ENCODE assay signal across 8 cellular contexts in the genomic region with DNA sequence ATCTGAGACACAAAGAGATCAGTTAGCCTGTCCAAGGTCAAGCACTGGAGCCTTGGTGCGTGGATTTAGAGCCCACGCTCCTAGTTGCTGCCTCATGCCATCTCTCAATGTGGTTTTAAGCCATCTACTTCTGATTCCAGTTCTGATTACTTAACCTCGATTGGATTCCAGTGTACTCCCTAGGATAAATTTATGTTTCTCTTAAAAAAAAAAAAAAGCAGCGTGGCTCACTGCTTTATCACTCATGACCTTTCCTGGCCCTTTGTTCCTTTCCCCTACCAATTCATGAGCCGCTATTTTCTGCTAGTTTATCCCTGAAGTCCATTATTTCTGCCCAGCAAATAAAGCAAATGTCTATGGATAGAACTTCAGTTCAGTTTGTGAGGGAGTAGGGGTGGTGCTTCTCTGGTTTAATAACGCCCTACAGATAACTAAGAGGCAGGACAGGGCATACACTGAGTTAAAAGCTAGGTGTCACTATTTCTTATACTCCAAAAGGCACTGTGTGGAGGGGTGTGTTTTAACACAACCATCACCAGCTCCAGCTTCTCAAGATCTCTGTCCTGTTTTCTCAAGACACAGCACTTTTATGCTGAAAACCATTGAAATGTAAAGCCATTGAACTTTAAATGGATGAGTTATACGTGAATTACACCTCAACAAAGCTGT. TPM values are rescaled to one million over a fixed set of nuclear protein-coding genes. Genes with fewer than 3 reads are reported as not detected.
DNase-seq lines count a peak whose midpoint lies in the region; ATAC-seq and TF ChIP-seq lines count a peak whose summit lies in the region.

No MANE protein-coding gene starts in this region.

- H3K27me3 Mint-ChIP-seq in activated CD8-positive, alpha-beta T cell treated with anti-CD3 and anti-CD28 coated beads, Interleukin-2, amount 10 ng/mL, durations not matched to agents 7 days and 5 days (ENCODE audit: low read depth): peaks cover 7% of the 10 kb centered on the region
- peaks cover 15% of the 10 kb centered on the region for H3K27me3 Mint-ChIP-seq in memory B cell
- H3K27me3 Mint-ChIP-seq in activated T-helper 2 cell treated with anti-CD3 and anti-CD28 coated beads, Interferon-gamma antibody, Interleukin-2, Interleukin-4, amounts not matched to agents 10 μg/mL and 5 μg/mL and 100 μg/mL, durations not matched to agents 14 hours and 24 hours and 36 hours (ENCODE audit: low read depth): peaks cover 8% of the 10 kb centered on the region

- no peaks in the 10 kb centered on the region for H3K9me3 Mint-ChIP-seq in activated CD8-positive, alpha-beta T cell treated with anti-CD3 and anti-CD28 coated beads, Interleukin-2, amount 10 ng/mL, durations not matched to agents 7 days and 5 days (ENCODE audit: insufficient read depth)
- no peaks in the 10 kb centered on the region for H3K9me3 Mint-ChIP-seq in memory B cell
- H3K9me3 Mint-ChIP-seq in activated T-helper 2 cell treated with anti-CD3 and anti-CD28 coated beads, Interferon-gamma antibody, Interleukin-2, Interleukin-4, amounts not matched to agents 10 μg/mL and 5 μg/mL and 100 μg/mL, durations not matched to agents 14 hours and 24 hours and 36 hours: peaks cover 5% of the 10 kb centered on the region

- peak; percentile 43 for DNase-seq in HEK293T (ENCODE audit: extremely low spot score)
- DNase-seq in activated CD8-positive, alpha-beta T cell treated with anti-CD3 and anti-CD28 coated beads, Interleukin-2, amount 10 ng/mL, durations not matched to agents 7 days and 5 days: no peak
- no peak for DNase-seq in memory B cell (ENCODE audit: low spot score in 2 of 2)
- DNase-seq in superior temporal gyrus (ENCODE audit: extremely low spot score): no peak
- DNase-seq in ecto neural progenitor cell (ENCODE audit: low spot score): no peak
- no peak for DNase-seq in activated T-helper 2 cell treated with anti-CD3 and anti-CD28 coated beads, Interferon-gamma antibody, Interleukin-2, Interleukin-4, amounts not matched to agents 10 μg/mL and 5 μg/mL and 100 μg/mL, durations not matched to agents 14 hours and 24 hours and 36 hours (ENCODE audit: low spot score)
- no peak for DNase-seq in DMS153 (lab: John Stamatoyannopoulos, UW)

- H3K4me1 Mint-ChIP-seq in activated CD8-positive, alpha-beta T cell treated with anti-CD3 and anti-CD28 coated beads, Interleukin-2, amount 10 ng/mL, durations not matched to agents 7 days and 5 days (ENCODE audit: low read depth): peaks cover 24% of the 10 kb centered on the region
- peaks cover 3% of the 10 kb centered on the region for H3K4me1 Mint-ChIP-seq in memory B cell
- H3K4me1 Mint-ChIP-seq in activated T-helper 2 cell treated with anti-CD3 and anti-CD28 coated beads, Interferon-gamma antibody, Interleukin-2, Interleukin-4, amounts not matched to agents 10 μg/mL and 5 μg/mL and 100 μg/mL, durations not matched to agents 14 hours and 24 hours and 36 hours (ENCODE audit: low read depth): peaks cover 21% of the 10 kb centered on the region

- H3K79me2 ChIP-seq in DOHH2 (ENCODE audit: control insufficient read depth, low read length): no peaks in the 10 kb centered on the region

- no peak overlapping the region for H3K4me3 Mint-ChIP-seq in activated CD8-positive, alpha-beta T cell treated with anti-CD3 and anti-CD28 coated beads, Interleukin-2, amount 10 ng/mL, durations not matched to agents 7 days and 5 days
- H3K4me3 Mint-ChIP-seq in memory B cell: no peak overlapping the region
- no peak overlapping the region for H3K4me3 Mint-ChIP-seq in activated T-helper 2 cell treated with anti-CD3 and anti-CD28 coated beads, Interferon-gamma antibody, Interleukin-2, Interleukin-4, amounts not matched to agents 10 μg/mL and 5 μg/mL and 100 μg/mL, durations not matched to agents 14 hours and 24 hours and 36 hours (ENCODE audit: low read depth)

- H3K36me3 Mint-ChIP-seq in activated CD8-positive, alpha-beta T cell treated with anti-CD3 and anti-CD28 coated beads, Interleukin-2, amount 10 ng/mL, durations not matched to agents 7 days and 5 days (ENCODE audit: low read depth): no peaks in the 10 kb centered on the region
- H3K36me3 Mint-ChIP-seq in memory B cell: no peaks in the 10 kb centered on the region
- no peaks in the 10 kb centered on the region for H3K36me3 Mint-ChIP-seq in activated T-helper 2 cell treated with anti-CD3 and anti-CD28 coated beads, Interferon-gamma antibody, Interleukin-2, Interleukin-4, amounts not matched to agents 10 μg/mL and 5 μg/mL and 100 μg/mL, durations not matched to agents 14 hours and 24 hours and 36 hours (ENCODE audit: low read depth)

- intact Hi-C loops in activated T-helper 2 cell treated with anti-CD3 and anti-CD28 coated beads, Interferon-gamma antibody, Interleukin-2, Interleukin-4, amounts not matched to agents 10 μg/mL and 5 μg/mL and 100 μg/mL, durations not matched to agents 14 hours and 24 hours and 36 hours (cut with micrococcal nuclease): loop anchor here (5.0 kb wide), 1 partner anchor 644 kb away; no protein-coding TSS in a partner anchor

- ATAC-seq in activated CD8-positive, alpha-beta T cell treated with anti-CD3 and anti-CD28 coated beads, Interleukin-2, amount 10 ng/mL, durations not matched to agents 7 days and 5 days: peak; percentile 88
- ATAC-seq in memory B cell (ENCODE audit: low read depth): peak; percentile 90

- no peaks in the 10 kb centered on the region for H3K36me3 ChIP-seq in DOHH2 (ENCODE audit: control insufficient read depth, low read length)

- H3K4me2 ChIP-seq in DOHH2 (ENCODE audit: low read length): no peak overlapping the region

- no peaks in the 10 kb centered on the region for H3K9me3 ChIP-seq in DOHH2 (ENCODE audit: control insufficient read depth, insufficient read depth, low read length)

- H3K9me2 ChIP-seq in DOHH2 (replicated peaks; ENCODE audit: control insufficient read depth, low read length): no peaks in the 10 kb centered on the region

- no peak overlapping the region for H3K27ac ChIP-seq in DOHH2 (ENCODE audit: low read depth, low read length)

- no peaks in the 10 kb centered on the region for H4K20me1 ChIP-seq in DOHH2 (ENCODE audit: control insufficient read depth, insufficient read depth, low read depth, low read length)

- no peaks in the 10 kb centered on the region; the same call in 1 of the 2 replicates for H3K27me3 ChIP-seq in DOHH2 (ENCODE audit: control insufficient read depth, low read length)

- H3K4me3 ChIP-seq in DOHH2 (ENCODE audit: low read length): no peak overlapping the region

- CTCF ChIA-PET in HEK293T (lab: Yijun Ruan, JAX): interaction anchor here (0.6 to 5.0 kb wide), 10 partner anchors 9 to 829 kb away, joined by 3 to 61 read pairs (median 4); partner anchors contain the start of gene PARP11
- CTCF ChIA-PET in activated CD8-positive, alpha-beta T cell treated with anti-CD3 and anti-CD28 coated beads, Interleukin-2, amount 10 ng/mL, durations not matched to agents 7 days and 5 days (lab: Charles Lee): interaction anchor here (0.5 to 10.1 kb wide), 23 partner anchors 9 to 440 kb away, joined by 3 to 242 read pairs (median 7); partner anchors contain the start of genes CCND2 and PARP11

- H3K4me1 ChIP-seq in DOHH2 (ENCODE audit: control insufficient read depth, low read length): no peaks in the 10 kb centered on the region

- no peak overlapping the region for H3K27ac Mint-ChIP-seq in activated CD8-positive, alpha-beta T cell treated with anti-CD3 and anti-CD28 coated beads, Interleukin-2, amount 10 ng/mL, durations not matched to agents 7 days and 5 days
- H3K27ac Mint-ChIP-seq in memory B cell: no peak overlapping the region
- no peak overlapping the region for H3K27ac Mint-ChIP-seq in activated T-helper 2 cell treated with anti-CD3 and anti-CD28 coated beads, Interferon-gamma antibody, Interleukin-2, Interleukin-4, amounts not matched to agents 10 μg/mL and 5 μg/mL and 100 μg/mL, durations not matched to agents 14 hours and 24 hours and 36 hours

- POLR2A ChIA-PET in HEK293T (lab: Yijun Ruan, JAX): interaction anchor here (1.0 to 1.5 kb wide), 4 partner anchors 9 to 393 kb away, joined by 3 to 8 read pairs (median 5); partner anchors contain the start of genes CCND2 and PARP11
- POLR2A ChIA-PET in activated CD8-positive, alpha-beta T cell treated with anti-CD3 and anti-CD28 coated beads, Interleukin-2, amount 10 ng/mL, durations not matched to agents 7 days and 5 days (lab: Charles Lee): interaction anchor here (0.5 to 1.5 kb wide), 8 partner anchors 14 to 508 kb away, joined by 3 to 7 read pairs (median 3); no protein-coding TSS in a partner anchor

- no peaks in the 10 kb centered on the region for H3F3A ChIP-seq in DOHH2 (ENCODE audit: control insufficient read depth, insufficient read depth)

- peak; percentile 54 for TF ChIP-seq CTCF in DOHH2 (IDR thresholded peaks at IDR 0.05; ENCODE audit: low read depth, low read length, poor library complexity, severe bottlenecking)

TF ChIP-seq in HEK293T, 16 proteins besides CTCF, POLR2A, EP300 and RAD21:
- TF ChIP-seq ELF4 (IDR thresholded peaks at IDR 0.05) (no peak), FOXK2 (IDR thresholded peaks at IDR 0.05) (no peak), ARNT (IDR thresholded peaks at IDR 0.05) (no peak), FOXM1 (IDR thresholded peaks at IDR 0.05; ENCODE audit: borderline replicate concordance) (no peak), TARDBP (IDR thresholded peaks at IDR 0.05) (no peak), CTBP1 (IDR thresholded peaks at IDR 0.05; ENCODE audit: borderline replicate concordance) (no peak), NFRKB (IDR thresholded peaks at IDR 0.05) (no peak), FOXA1 (IDR thresholded peaks at IDR 0.05) (no peak), SUZ12 (IDR thresholded peaks at IDR 0.05) (no peak), ZNF384 (IDR thresholded peaks at IDR 0.05) (no peak), BHLHE40 (IDR thresholded peaks at IDR 0.05; ENCODE audit: borderline replicate concordance) (no peak)
- TF ChIP-seq, protein P1, sequence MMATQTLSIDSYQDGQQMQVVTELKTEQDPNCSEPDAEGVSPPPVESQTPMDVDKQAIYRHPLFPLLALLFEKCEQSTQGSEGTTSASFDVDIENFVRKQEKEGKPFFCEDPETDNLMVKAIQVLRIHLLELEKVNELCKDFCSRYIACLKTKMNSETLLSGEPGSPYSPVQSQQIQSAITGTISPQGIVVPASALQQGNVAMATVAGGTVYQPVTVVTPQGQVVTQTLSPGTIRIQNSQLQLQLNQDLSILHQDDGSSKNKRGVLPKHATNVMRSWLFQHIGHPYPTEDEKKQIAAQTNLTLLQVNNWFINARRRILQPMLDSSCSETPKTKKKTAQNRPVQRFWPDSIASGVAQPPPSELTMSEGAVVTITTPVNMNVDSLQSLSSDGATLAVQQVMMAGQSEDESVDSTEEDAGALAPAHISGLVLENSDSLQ (IDR thresholded peaks at IDR 0.05): no peak
TF ChIP-seq in HEK293T: peak in this region for 0.

RNA-seq across cellular contexts. Expression of gene PARP11, which starts 9.8 kb away (rescaled TPM):
- total RNA-seq in activated CD8-positive, alpha-beta T cell treated with anti-CD3 and anti-CD28 coated beads, Interleukin-2, amount 10 ng/mL, durations not matched to agents 7 days and 5 days: 10 to 100 TPM; 36.4 to 36.6 TPM
- 15.3 and 16.0 TPM in 2 replicates for total RNA-seq in activated T-helper 2 cell treated with anti-CD3 and anti-CD28 coated beads, Interferon-gamma antibody, Interleukin-2, Interleukin-4, amounts not matched to agents 10 μg/mL and 5 μg/mL and 100 μg/mL, durations not matched to agents 14 hours and 24 hours and 36 hours
